1 cellular context compared by ENCODE assay signal in the genomic region with DNA sequence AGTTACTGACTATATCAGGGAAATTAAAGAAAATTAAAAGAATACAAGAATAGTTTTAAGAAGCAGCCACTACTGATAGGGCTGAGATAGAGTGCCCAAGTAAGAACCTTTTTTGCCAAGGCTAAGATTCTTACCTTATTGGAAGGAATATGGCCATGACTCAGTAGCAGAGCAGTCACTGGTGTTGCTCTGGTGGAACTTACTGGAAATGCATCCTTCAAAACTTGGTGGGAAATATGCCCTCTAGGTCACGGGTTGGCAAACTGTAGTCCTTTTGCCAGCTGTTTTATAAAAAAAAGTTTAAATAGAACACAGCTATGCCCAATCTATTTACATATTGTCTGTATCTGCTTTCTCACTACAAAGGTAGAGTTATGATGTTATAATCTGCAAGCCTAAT.
TF ChIP-seq lines count a peak whose summit lies in the region.

No MANE protein-coding gene starts in this region.

TF ChIP-seq in GM12878, 131 proteins besides CTCF, POLR2A, EP300 and RAD21:
- no peak for TF ChIP-seq MEF2A (IDR thresholded peaks at IDR 0.05; ENCODE audit: insufficient read depth, low read depth, low read length)
- TF ChIP-seq ZNF384 (IDR thresholded peaks at IDR 0.05; ENCODE audit: borderline replicate concordance, low read depth, low read length) = no peak
- no peak for TF ChIP-seq CHD4 (IDR thresholded peaks at IDR 0.05)
- TF ChIP-seq EED (IDR thresholded peaks at IDR 0.05; ENCODE audit: low read depth) = no peak
- no peak for TF ChIP-seq E2F4 (IDR thresholded peaks at IDR 0.05; ENCODE audit: low read depth, low read length)
- no peak for TF ChIP-seq REST (IDR thresholded peaks at IDR 0.05; ENCODE audit: low read depth, low read length)
- no peak for TF ChIP-seq BCL11A (IDR thresholded peaks at IDR 0.05; ENCODE audit: low read depth, low read length)
- no peak for TF ChIP-seq SIX5 (IDR thresholded peaks at IDR 0.05; ENCODE audit: low read depth, low read length, severe bottlenecking)
- no peak for TF ChIP-seq KAT2A (conservative IDR thresholded peaks at IDR 0.05; ENCODE audit: control insufficient read depth, low read depth, low read length)
- no peak for TF ChIP-seq SMAD1 (IDR thresholded peaks at IDR 0.05; ENCODE audit: low read depth, partially characterized antibody)
- TF ChIP-seq, protein P1, sequence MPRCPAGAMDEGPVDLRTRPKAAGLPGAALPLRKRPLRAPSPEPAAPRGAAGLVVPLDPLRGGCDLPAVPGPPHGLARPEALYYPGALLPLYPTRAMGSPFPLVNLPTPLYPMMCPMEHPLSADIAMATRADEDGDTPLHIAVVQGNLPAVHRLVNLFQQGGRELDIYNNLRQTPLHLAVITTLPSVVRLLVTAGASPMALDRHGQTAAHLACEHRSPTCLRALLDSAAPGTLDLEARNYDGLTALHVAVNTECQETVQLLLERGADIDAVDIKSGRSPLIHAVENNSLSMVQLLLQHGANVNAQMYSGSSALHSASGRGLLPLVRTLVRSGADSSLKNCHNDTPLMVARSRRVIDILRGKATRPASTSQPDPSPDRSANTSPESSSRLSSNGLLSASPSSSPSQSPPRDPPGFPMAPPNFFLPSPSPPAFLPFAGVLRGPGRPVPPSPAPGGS (IDR thresholded peaks at IDR 0.05; ENCODE audit: borderline replicate concordance, insufficient read depth, low read depth, low read length, poor library complexity, severe bottlenecking) = no peak
- no peak for TF ChIP-seq RFX5 (IDR thresholded peaks at IDR 0.05; ENCODE audit: low read depth, low read length)
- no peak for TF ChIP-seq HDAC2 (IDR thresholded peaks at IDR 0.05)
- TF ChIP-seq CHD2 (IDR thresholded peaks at IDR 0.05; ENCODE audit: borderline replicate concordance, low read depth, low read length) = no peak
- TF ChIP-seq CEBPZ (IDR thresholded peaks at IDR 0.05; ENCODE audit: low read depth, low read length) = no peak
- no peak for TF ChIP-seq GABPA (IDR thresholded peaks at IDR 0.05; ENCODE audit: low read depth)
- no peak for TF ChIP-seq ZBTB40 (IDR thresholded peaks at IDR 0.05; ENCODE audit: borderline replicate concordance)
- no peak for TF ChIP-seq ZNF622 (IDR thresholded peaks at IDR 0.05)
- TF ChIP-seq MAX (IDR thresholded peaks at IDR 0.05; ENCODE audit: low read depth, low read length) = no peak
TF ChIP-seq in GM12878: peak in this region for 0.
